Comparison of ENCODE assay signal across 2 cellular contexts in genomic region chr4:171834640-171835039, GRCh38.
TF ChIP-seq lines count a peak whose summit lies in the region.

No MANE protein-coding gene starts in this region.

TF ChIP-seq in GM23338, 12 proteins besides CTCF, POLR2A, EP300 and RAD21:
- no peak for TF ChIP-seq NANOG (IDR thresholded peaks at IDR 0.05; ENCODE audit: borderline replicate concordance)
- no peak for TF ChIP-seq ZNF462 (CRISPR knock-in tag; IDR thresholded peaks at IDR 0.05)
- no peak for TF ChIP-seq CREB1 (CRISPR knock-in tag; IDR thresholded peaks at IDR 0.05; ENCODE audit: low read depth)
- no peak for TF ChIP-seq JUNB (IDR thresholded peaks at IDR 0.05; ENCODE audit: unreplicated experiment)
- TF ChIP-seq ZNF331 (CRISPR knock-in tag; IDR thresholded peaks at IDR 0.05; ENCODE audit: low read depth), result no peak
- no peak for TF ChIP-seq REST (IDR thresholded peaks at IDR 0.05; ENCODE audit: unreplicated experiment)
- TF ChIP-seq STAT1 (IDR thresholded peaks at IDR 0.05; ENCODE audit: unreplicated experiment), result no peak
- no peak for TF ChIP-seq ZNF114 (CRISPR knock-in tag; IDR thresholded peaks at IDR 0.05)

TF ChIP-seq in H1, 55 proteins besides CTCF, POLR2A, EP300 and RAD21:
- TF ChIP-seq CHD7 (IDR thresholded peaks at IDR 0.05; ENCODE audit: insufficient replicate concordance, low read length) (no peak), SIRT6 (IDR thresholded peaks at IDR 0.05; ENCODE audit: low read length) (no peak), BRCA1 (IDR thresholded peaks at IDR 0.05; ENCODE audit: low read depth, low read length) (no peak), SAP30 (IDR thresholded peaks at IDR 0.05; ENCODE audit: insufficient read depth, insufficient replicate concordance, low read length) (no peak), MAX (IDR thresholded peaks at IDR 0.05) (no peak), SIN3A (conservative IDR thresholded peaks at IDR 0.05 in 1 of 2, IDR thresholded peaks at IDR 0.05 in 1 of 2; ENCODE audit: low read depth in 1 of 2, low read length in 2 of 2) (no peak), KDM4A (IDR thresholded peaks at IDR 0.05; ENCODE audit: low read depth, low read length, severe bottlenecking) (no peak), TEAD4 (IDR thresholded peaks at IDR 0.05; ENCODE audit: low read depth, low read length) (no peak), SP2 (IDR thresholded peaks at IDR 0.05; ENCODE audit: low read length) (no peak)
